8 cellular contexts compared by ENCODE assay signal in genomic region chrX:11759461-11760311, GRCh38. TPM values are rescaled to one million over a fixed set of nuclear protein-coding genes. Genes with fewer than 3 reads are reported as not detected.
A peak's percentile ranks its signal among the peaks of the same experiment; 100 is the strongest.
DNase-seq lines count a peak whose midpoint lies in the region; ATAC-seq lines count a peak whose summit lies in the region.

No MANE protein-coding gene starts in this region.

- no peak overlapping the region for H3K27ac ChIP-seq in aorta (ENCODE audit: low read depth in 1 of 2, low read length in 2 of 2)

- peak; percentile 68 for ATAC-seq in GM18499 (IDR thresholded peaks at IDR 0.05; ENCODE audit: insufficient read depth, unreplicated experiment)
- ATAC-seq in HG02885 (IDR thresholded peaks at IDR 0.05; ENCODE audit: poor library complexity, unreplicated experiment), result peak; percentile 75
- peak; percentile 88 to 94 for ATAC-seq in left cardiac atrium
- peak; percentile 91 for ATAC-seq in aorta (ENCODE audit: low FRiP score)

- 2 to 24% methylated on average over 13 of the region's 13 CpGs for WGBS in aorta, 2 donors

- peak; percentile 84 for DNase-seq in NCI-H146 (lab: John Stamatoyannopoulos, UW)
- peak; percentile 73 for DNase-seq in T follicular helper cell (ENCODE audit: low read depth)
- DNase-seq in anterior cingulate cortex (lab: John Stamatoyannopoulos, UW), result peak in 54 of 58 donors; percentile 3 to 93 (median 75)
- peak; percentile 83 for DNase-seq in left cardiac atrium
- peak; percentile 98 for DNase-seq in pons (ENCODE audit: low spot score)
- peak; percentile 86 to 88 for DNase-seq in aorta

- no peaks in the 10 kb centered on the region for H3K9me3 ChIP-seq in aorta (ENCODE audit: control insufficient read depth, low read length)

- H3K27me3 ChIP-seq in aorta (ENCODE audit: control insufficient read depth in 1 of 2, insufficient read depth in 2 of 2, low read length in 1 of 2), result no peaks in the 10 kb centered on the region

- H3K4me3 ChIP-seq in aorta (ENCODE audit: low read length in 2 of 2), result peak overlapping the region; percentile 55 to 62

- no peaks in the 10 kb centered on the region for H3K4me1 ChIP-seq in aorta (ENCODE audit: control insufficient read depth in 1 of 2, insufficient read depth in 2 of 2, low read length in 2 of 2)

- no peaks in the 10 kb centered on the region for H3K36me3 ChIP-seq in aorta (ENCODE audit: control insufficient read depth in 1 of 2, insufficient read depth in 2 of 2, low read length in 1 of 2)

- intact Hi-C loops in left cardiac atrium (cut with DNase I) (no loop called here), aorta (cut with DNase I) (no loop called here)

RNA-seq across cellular contexts. Expression of gene MSL3, which starts 1.6 kb away (rescaled TPM):
- total RNA-seq in left cardiac atrium, result 10 to 100 TPM; 15.1 to 16.2 TPM
- 10 to 100 TPM; 26.2 to 35.3 TPM for total RNA-seq in aorta
- polyA plus RNA-seq in aorta, result 10 to 100 TPM; 30.3 to 36.4 TPM
